In genomic region chr5:126430631-126431030, GRCh38 we compare ENCODE assay signal across 24 cellular contexts. TPM values are rescaled to one million over a fixed set of nuclear protein-coding genes. Genes with fewer than 3 reads are reported as not detected.
DNase-seq lines count a peak whose midpoint lies in the region; ATAC-seq, FAIRE-seq and TF ChIP-seq lines count a peak whose summit lies in the region.
"Had no signal": no experiment of that assay in that cellular context is flagged by ENCODE, and none has a peak within 500 bp of the region (broad histone marks: within the 10 kb centered on the region; RNA-seq: fewer than 3 reads in every experiment).

No MANE protein-coding gene starts in this region.

- TF ChIP-seq POLR2A in H54 (IDR thresholded peaks at IDR 0.05; ENCODE audit: low read depth, low read length) (no peak), GM12892 (IDR thresholded peaks at IDR 0.05; ENCODE audit: low read depth, low read length) (no peak)

- ATAC-seq in HG02885 (IDR thresholded peaks at IDR 0.05; ENCODE audit: poor library complexity, unreplicated experiment) = no peak
- ATAC-seq: HepG2, K562 had no signal

- no peak for TF ChIP-seq CTCF in fibroblast of the aortic adventitia (IDR thresholded peaks at IDR 0.05; ENCODE audit: insufficient read depth, low read length)

- DNase-seq in H54 (ENCODE audit: insufficient read length, low spot score) (no peak), caudate nucleus (lab: John Stamatoyannopoulos, UW) (no peak), fibroblast of the aortic adventitia (ENCODE audit: low read depth) (peak; percentile 45), GM12892 (ENCODE audit: insufficient read length) (no peak)
- DNase-seq in activated CD4-positive, alpha-beta T cell treated with anti-CD3 and anti-CD28 coated beads, Interleukin-2, amount 50 U/mL, for 1 hour = no peak
- DNase-seq: DMS53; GDM1; NCI-H1092; NCI-H1436; NCI-H187 treated with DMSO at 0.1 percent for 48 hours; NCI-H2227 treated with DMSO at 0.1 percent for 48 hours; NCI-H510A; NCI-H748 treated with DMSO at 0.1 percent for 48 hours; NK-92 treated with Interleukin-12 subunit alpha and Interleukin-12 subunit beta, amount 100 ng/mL, for 24 hours; Peyer's patch; SJCRH30 had no signal

- FAIRE-seq in H54 (lab: Jason Lieb, UNC) = peak; percentile 23
- FAIRE-seq in GM12892 (lab: Jason Lieb, UNC) = no peak
- FAIRE-seq: A204.1, D721Med, HepG2, K562 had no signal

- H3K27ac ChIP-seq in caudate nucleus (ENCODE audit: low read depth, low read length) = peak overlapping the region; percentile 58
- peak overlapping the region; percentile 77 for H3K27ac ChIP-seq in temporal lobe (ENCODE audit: low read depth, low read length)
- H3K27ac ChIP-seq: HL-60, Peyer's patch, SJCRH30 had no signal

- no peak overlapping the region for H3K4me3 ChIP-seq in fibroblast of the aortic adventitia (ENCODE audit: low read depth, low read length)
- H3K4me3 ChIP-seq: HAP-1, K562, Peyer's patch, SJCRH30 had no signal

RNA-seq across cellular contexts. Expression of gene GRAMD2B, which starts 7.4 kb away (rescaled TPM):
- total RNA-seq in fibroblast of the aortic adventitia (ENCODE audit: low replicate concordance) (13.5 and 23.5 TPM in 2 replicates), temporal lobe (8.6 TPM)
- 5.2 TPM for polyA plus RNA-seq in GM12892 (2012; ENCODE audit: missing spikeins)
